Comparison of ENCODE assay signal across 20 cellular contexts in the genomic region with DNA sequence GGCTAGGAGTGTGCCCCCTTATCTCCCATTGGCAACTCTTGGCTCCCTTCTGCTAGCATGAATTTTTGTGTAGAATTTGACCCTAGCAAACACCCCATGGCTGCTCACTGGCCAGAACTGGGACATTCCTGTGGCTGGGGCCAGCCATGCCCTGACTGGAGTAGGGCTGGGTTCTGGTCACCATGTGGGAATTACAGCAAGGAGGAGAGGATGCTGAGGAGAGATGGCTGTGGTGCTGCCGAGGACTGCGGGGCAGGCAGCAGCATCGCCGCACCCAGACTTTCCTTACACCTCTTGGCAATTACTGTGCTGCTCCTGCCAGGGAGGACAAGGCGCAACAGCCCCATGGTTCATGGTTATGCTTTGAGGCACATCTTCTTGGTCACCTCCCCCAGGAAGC. TPM values are rescaled to one million over a fixed set of nuclear protein-coding genes. Genes with fewer than 3 reads are reported as not detected.
DNase-seq lines count a peak whose midpoint lies in the region; ATAC-seq and TF ChIP-seq lines count a peak whose summit lies in the region.
"Had no signal": no experiment of that assay in that cellular context is flagged by ENCODE, and none has a peak within 500 bp of the region (broad histone marks: within the 10 kb centered on the region; RNA-seq: fewer than 3 reads in every experiment).

No MANE protein-coding gene starts in this region.

- WGBS in neuronal stem cell (ENCODE audit: extremely low coverage in 2 of 2, insufficient read length in 2 of 2, insufficient replicate concordance in 1 of 2), 2 donors = no CpG with 5 or more reads among the region's 5 CpGs
- 92 to 95% (median 93%) methylated on average over 5 of the region's 5 CpGs for WGBS in ovary, 3 donors

- H3K14ac ChIP-seq in neuronal stem cell (ENCODE audit: low read length) = peak overlapping the region; percentile 9

- H3K79me1 ChIP-seq in neuronal stem cell (ENCODE audit: low read depth, low read length) = no peaks in the 10 kb centered on the region

- TF ChIP-seq CTCF in chondrocyte (IDR thresholded peaks at IDR 0.05) (no peak), ovary (IDR thresholded peaks at IDR 0.05) (no peak), colonic mucosa (IDR thresholded peaks at IDR 0.05) (no peak)

- H3K4ac ChIP-seq in neuronal stem cell (ENCODE audit: low read length) = no peak overlapping the region

- H3K9me3 ChIP-seq in neuronal stem cell (replicated peaks in 1 of 2; ENCODE audit: control insufficient read depth in 2 of 2, insufficient read depth in 1 of 2, low read depth in 1 of 2, low read length in 2 of 2) = no peaks in the 10 kb centered on the region
- no peaks in the 10 kb centered on the region for H3K9me3 ChIP-seq in ovary
- no peaks in the 10 kb centered on the region for H3K9me3 ChIP-seq in colonic mucosa
- H3K9me3 ChIP-seq: BLaER1 treated with 17β-estradiol and CSF1 and Interleukin-3, amounts not matched to agents 10 nM and 100 nM; Caco-2; SJSA1 had no signal

- H3K9ac ChIP-seq in neuronal stem cell (ENCODE audit: low read depth, low read length, poor library complexity) (peak overlapping the region; percentile 68), colonic mucosa (ENCODE audit: low read depth in 2 of 2, low read length in 2 of 2) (no peak overlapping the region)
- H3K9ac ChIP-seq: BLaER1 treated with 17β-estradiol and CSF1 and Interleukin-3, amounts not matched to agents 10 nM and 100 nM had no signal

- H2AFZ ChIP-seq in neuronal stem cell (ENCODE audit: low read length) = no peak overlapping the region

- H3K4me1 Mint-ChIP-seq in chondrocyte (ENCODE audit: low read depth) = no peaks in the 10 kb centered on the region

- H3K4me2 ChIP-seq in neuronal stem cell (ENCODE audit: insufficient read depth, low read length, poor library complexity, severe bottlenecking) = no peak overlapping the region
- H3K4me2 ChIP-seq: BLaER1 treated with 17β-estradiol and CSF1 and Interleukin-3, amounts not matched to agents 10 nM and 100 nM had no signal

- H3K9me3 Mint-ChIP-seq in chondrocyte (ENCODE audit: low read depth) = no peaks in the 10 kb centered on the region
- H3K9me3 Mint-ChIP-seq: CD4-positive, alpha-beta memory T cell had no signal

- H3K23ac ChIP-seq in neuronal stem cell (ENCODE audit: low read depth, low read length, poor library complexity) = no peak overlapping the region

- no peak overlapping the region for H2BK120ac ChIP-seq in neuronal stem cell (ENCODE audit: low read depth, low read length)

- H3K27me3 ChIP-seq in neuronal stem cell (ENCODE audit: control insufficient read depth in 3 of 3, insufficient read depth in 3 of 3, low read depth in 1 of 3, low read length in 3 of 3) (peaks cover 0 to 9% (median 2%) of the 10 kb centered on the region in 3 experiments), ovary (no peaks in the 10 kb centered on the region), colonic mucosa (no peaks in the 10 kb centered on the region)

- ATAC-seq in left cardiac atrium = no peak
- ATAC-seq in Right ventricle myocardium inferior = no peak
- ATAC-seq in GM19452 (IDR thresholded peaks at IDR 0.05; ENCODE audit: unreplicated experiment) = no peak

- H3K27ac ChIP-seq in neuronal stem cell (replicated peaks; ENCODE audit: low read length) (no peak overlapping the region), ovary (no peak overlapping the region), colonic mucosa (no peak overlapping the region)
- H3K27ac ChIP-seq: BLaER1 treated with 17β-estradiol and CSF1 and Interleukin-3, amounts not matched to agents 10 nM and 100 nM; SJSA1 had no signal

- peak overlapping the region; percentile 11 for H3K18ac ChIP-seq in neuronal stem cell (ENCODE audit: low read length)

- H3K27me3 Mint-ChIP-seq in chondrocyte (ENCODE audit: low read depth) = peaks cover 16% of the 10 kb centered on the region

- TF ChIP-seq EP300 in ovary (IDR thresholded peaks at IDR 0.05) = no peak

- H3K4me3 ChIP-seq in neuronal stem cell (ENCODE audit: low read length in 2 of 2) (no peak overlapping the region), ovary (no peak overlapping the region), colonic mucosa (no peak overlapping the region)
- H3K4me3 ChIP-seq: BLaER1 treated with 17β-estradiol and CSF1 and Interleukin-3, amounts not matched to agents 10 nM and 100 nM; SJSA1 had no signal

- no peaks in the 10 kb centered on the region for H3K36me3 Mint-ChIP-seq in chondrocyte (ENCODE audit: low read depth)
- H3K36me3 Mint-ChIP-seq: CD4-positive, alpha-beta memory T cell had no signal

- intact Hi-C loops in left cardiac atrium (cut with DNase I) = no loop called here
- intact Hi-C loops in Right ventricle myocardium inferior (cut with DNase I) = no loop called here
- intact Hi-C loops in ovary (cut with DNase I) = no loop called here
- intact Hi-C loops in colonic mucosa (cut with DNase I) = no loop called here

- H2AK5ac ChIP-seq in neuronal stem cell (ENCODE audit: low read depth, low read length) = peak overlapping the region; percentile 73

- H3K36me3 ChIP-seq in neuronal stem cell (replicated peaks in 1 of 2; ENCODE audit: control insufficient read depth in 2 of 2, insufficient read depth in 2 of 2, low read length in 2 of 2) (no peaks in the 10 kb centered on the region), ovary (no peaks in the 10 kb centered on the region), colonic mucosa (no peaks in the 10 kb centered on the region)
- H3K36me3 ChIP-seq: BLaER1 treated with 17β-estradiol and CSF1 and Interleukin-3, amounts not matched to agents 10 nM and 100 nM; SJSA1 had no signal

- H4K8ac ChIP-seq in neuronal stem cell (ENCODE audit: low read depth, low read length) = no peak overlapping the region

- H2BK5ac ChIP-seq in neuronal stem cell (ENCODE audit: low read length) = no peak overlapping the region

- peak; percentile 10 for DNase-seq in left cardiac atrium
- no peak for DNase-seq in Right ventricle myocardium inferior (ENCODE audit: missing footprints)
- DNase-seq in chondrocyte (ENCODE audit: low spot score) = peak; percentile 60
- DNase-seq in neuronal stem cell (ENCODE audit: low spot score) = no peak
- DNase-seq in ovary = no peak
- no peak for DNase-seq in stimulated activated CD8-positive, alpha-beta memory T cell treated with anti-CD3 and anti-CD28 coated beads, Interleukin-4, amount 100 ng/mL, for 48 hours
- DNase-seq in colonic mucosa = no peak
- DNase-seq: CD4-positive, alpha-beta memory T cell; DND-41; Karpas-422; MV-4-11; NCI-H1105 treated with DMSO at 0.1 percent for 48 hours; NCI-H2029 treated with DMSO at 0.1 percent for 48 hours; NCI-H446; NCI-H526; OCI-M1 had no signal

- peaks cover 3 to 4% of the 10 kb centered on the region in 2 donors for H3K4me1 ChIP-seq in neuronal stem cell (ENCODE audit: control insufficient read depth in 2 of 2, insufficient read depth in 1 of 2, low read depth in 1 of 2, low read length in 2 of 2)
- H3K4me1 ChIP-seq in ovary (ENCODE audit: insufficient read depth) = no peaks in the 10 kb centered on the region
- H3K4me1 ChIP-seq in colonic mucosa = no peaks in the 10 kb centered on the region
- H3K4me1 ChIP-seq: Caco-2, SJSA1 had no signal

- no peak overlapping the region for H2BK12ac ChIP-seq in neuronal stem cell (ENCODE audit: low read length)

- no peak overlapping the region for H3K4me3 Mint-ChIP-seq in chondrocyte (ENCODE audit: unreplicated experiment)
- H3K4me3 Mint-ChIP-seq: CD4-positive, alpha-beta memory T cell had no signal

- H4K91ac ChIP-seq in neuronal stem cell (ENCODE audit: low read depth, low read length, poor library complexity) = peak overlapping the region; percentile 90

- TF ChIP-seq POLR2A in ovary (IDR thresholded peaks at IDR 0.05) = no peak

- H2BK15ac ChIP-seq in neuronal stem cell (ENCODE audit: low read length) = peak overlapping the region; percentile 72

- no peak overlapping the region for H3K27ac Mint-ChIP-seq in chondrocyte (ENCODE audit: unreplicated experiment)
- H3K27ac Mint-ChIP-seq: CD4-positive, alpha-beta memory T cell had no signal

RNA-seq across cellular contexts. Expression of a gene that starts 12.7 kb away (rescaled TPM):
- under 1 TPM; 0.24 to 0.97 TPM for total RNA-seq in left cardiac atrium
- 0.24 TPM for total RNA-seq in Right ventricle myocardium inferior
- not detected in 3 replicates for total RNA-seq in chondrocyte
- 0.14 TPM for polyA plus RNA-seq in neuronal stem cell (2013, experiment 1 of 2)
- 0.08 TPM for polyA plus RNA-seq in neuronal stem cell (2013, experiment 2 of 2)
- total RNA-seq in ovary = under 1 TPM in 3 of 7 donors, not detected in 4; 0.11 to 0.30 (median 0.15) TPM
- under 1 TPM in 1 of 2 donors, not detected in 1; 0.13 TPM for polyA plus RNA-seq in ovary
- under 1 TPM; 0.22 to 0.90 TPM for total RNA-seq in colonic mucosa
- total RNA-seq: CD4-positive, alpha-beta memory T cell had no signal
- polyA plus RNA-seq: CD4-positive, alpha-beta memory T cell had no signal

Comparison
In these comparisons a context has a peak if more than half of its experiments do, and no peak if none do; other contexts are left out.
1. DNase-seq: peak in left cardiac atrium (single experiment) and chondrocyte (single experiment); none in Right ventricle myocardium inferior (single experiment), neuronal stem cell (single experiment), ovary (0 of 5), stimulated activated CD8-positive, alpha-beta memory T cell treated with anti-CD3 and anti-CD28 coated beads, Interleukin-4, amount 100 ng/mL, for 48 hours (single experiment) and colonic mucosa (single experiment).